Comparison of ENCODE assay signal across 25 cellular contexts in genomic region chr6:3908961-3909360, GRCh38.
"Had no signal": no experiment of that assay in that cellular context is flagged by ENCODE, and none has a peak within 500 bp of the region (broad histone marks: within the 10 kb centered on the region; RNA-seq: fewer than 3 reads in every experiment).

No MANE protein-coding gene starts in this region.

- H3K4me2 ChIP-seq: smooth muscle cell had no signal

- H3K4me3 ChIP-seq: adrenal gland, coronary artery, dorsolateral prefrontal cortex, SK-N-MC, smooth muscle cell, tibial nerve had no signal

- H3K27me3 ChIP-seq: adrenal gland, tibial nerve had no signal

- H3K27ac ChIP-seq: adrenal gland, coronary artery, dorsolateral prefrontal cortex, SK-N-MC, tibial nerve, VCaP had no signal

- DNase-seq: activated CD4-positive, alpha-beta T cell treated with anti-CD3 and anti-CD28 coated beads for 4 hours; activated CD4-positive, alpha-beta T cell treated with anti-CD3 and anti-CD28 coated beads, Interleukin-2, amount 50 U/mL, for 48 hours; activated CD8-positive, alpha-beta memory T cell treated with anti-CD3 and anti-CD28 coated beads for 24 hours; activated effector memory CD4-positive, alpha-beta T cell treated with anti-CD3 and anti-CD28 coated beads, Interleukin-2, amount 50 U/mL, for 16 hours; activated naive CD4-positive, alpha-beta T cell treated with anti-CD3 and anti-CD28 coated beads for 36 hours; activated naive CD8-positive, alpha-beta T cell treated with anti-CD3 and anti-CD28 coated beads for 36 hours; adrenal gland; aorta; dorsolateral prefrontal cortex; effector memory CD4-positive, alpha-beta T cell; erythroblast; immature natural killer cell; kidney; left colon; posterior cingulate gyrus; stimulated activated CD4-positive, alpha-beta T cell treated with anti-CD3 and anti-CD28 coated beads, Interleukin-1b, Interleukin-23, amount 100 ng/mL, for 48 hours; stimulated activated CD4-positive, alpha-beta T cell treated with anti-CD3 and anti-CD28 coated beads, Interleukin-4, amount 100 ng/mL, for 4 hours; stimulated activated CD8-positive, alpha-beta memory T cell treated with anti-CD3 and anti-CD28 coated beads, Interleukin-4, amount 100 ng/mL, for 48 hours; stimulated activated naive CD8-positive, alpha-beta T cell treated with anti-CD3 and anti-CD28 coated beads, Interleukin-15, amount 100 ng/mL, for 72 hours; substantia nigra had no signal

- H3K9me3 ChIP-seq: adrenal gland, tibial nerve had no signal

- H3K36me3 ChIP-seq: adrenal gland, tibial nerve had no signal
